20 cellular contexts compared by ENCODE assay signal in genomic region chr7:2929321-2930201, GRCh38.
DNase-seq lines count a peak whose midpoint lies in the region; ATAC-seq, FAIRE-seq and TF ChIP-seq lines count a peak whose summit lies in the region.
"Had no signal": no experiment of that assay in that cellular context is flagged by ENCODE, and none has a peak within 500 bp of the region (broad histone marks: within the 10 kb centered on the region; RNA-seq: fewer than 3 reads in every experiment).

No MANE protein-coding gene starts in this region.

- peaks cover 0 to 2% (median 0%) of the 10 kb centered on the region in 7 donors for H3K9me3 Mint-ChIP-seq in CD4-positive, CD25-positive, alpha-beta regulatory T cell
- H3K9me3 Mint-ChIP-seq in activated T-helper 17 cell treated with anti-CD3 and anti-CD28 coated beads, Interleukin-2, amount 50 U/mL, for 72 hours = no peaks in the 10 kb centered on the region
- H3K9me3 Mint-ChIP-seq: activated T-helper 2 cell treated with anti-CD3 and anti-CD28 coated beads, Interferon-gamma antibody, Interleukin-2, Interleukin-4, amounts not matched to agents 10 μg/mL and 5 μg/mL and 100 μg/mL, durations not matched to agents 14 hours and 24 hours and 36 hours; CD4-positive, alpha-beta T cell; immature natural killer cell; type B pancreatic cell had no signal

- no peaks in the 10 kb centered on the region for H3K9me3 ChIP-seq in CD4-positive, CD25-positive, alpha-beta regulatory T cell (ENCODE audit: control insufficient read depth in 2 of 2, low read length in 2 of 2)
- H3K9me3 ChIP-seq: neutrophil had no signal

- no peak overlapping the region for H3K4me3 ChIP-seq in CD4-positive, CD25-positive, alpha-beta regulatory T cell (ENCODE audit: low read depth, low read length)

- peaks cover 24% of the 10 kb centered on the region for H3K36me3 Mint-ChIP-seq in CD4-positive, CD25-positive, alpha-beta regulatory T cell
- peaks cover 95% of the 10 kb centered on the region for H3K36me3 Mint-ChIP-seq in activated T-helper 17 cell treated with anti-CD3 and anti-CD28 coated beads, Interleukin-2, amount 50 U/mL, for 72 hours (ENCODE audit: low read depth)
- H3K36me3 Mint-ChIP-seq: type B pancreatic cell had no signal

- no peak for TF ChIP-seq POLR2A in GM12892 (IDR thresholded peaks at IDR 0.05; ENCODE audit: low read depth, low read length)

- no peaks in the 10 kb centered on the region for H3K27me3 ChIP-seq in CD4-positive, CD25-positive, alpha-beta regulatory T cell (ENCODE audit: control insufficient read depth, insufficient read depth, low read length)
- H3K27me3 ChIP-seq: neutrophil had no signal

- no peak for ATAC-seq in CD4-positive, CD25-positive, alpha-beta regulatory T cell (ENCODE audit: low read depth in 2 of 2)
- no peak for ATAC-seq in activated T-helper 17 cell treated with anti-CD3 and anti-CD28 coated beads, Interleukin-2, amount 50 U/mL, for 72 hours (replicated peaks)

- DNase-seq in DMS79 treated with DMSO at 0.1 percent for 48 hours (lab: John Stamatoyannopoulos, UW) (peak; percentile 38), DMS79 (lab: John Stamatoyannopoulos, UW) (no peak), myocyte (ENCODE audit: low read depth) (peak; percentile 16), hepatic stellate cell (ENCODE audit: low spot score) (no peak), GM12892 (ENCODE audit: insufficient read length) (no peak)
- no peak for DNase-seq in CD4-positive, CD25-positive, alpha-beta regulatory T cell
- DNase-seq in stimulated activated CD4-positive, alpha-beta T cell treated with anti-CD3 and anti-CD28 coated beads, Interleukin-12 subunit alpha, Interleukin-12 subunit beta, amount 100 ng/mL, for 4 hours = no peak
- DNase-seq: 8988T; CD4-positive, alpha-beta T cell; EL; GOT3; immature natural killer cell; midbrain; NCI-H2081 treated with DMSO at 0.1 percent for 48 hours; stimulated activated CD4-positive, alpha-beta T cell treated with anti-CD3 and anti-CD28 coated beads, Interleukin-4, amount 100 ng/mL, for 4 hours; T1000 had no signal

- no peaks in the 10 kb centered on the region for H3K4me1 ChIP-seq in CD4-positive, CD25-positive, alpha-beta regulatory T cell (ENCODE audit: control insufficient read depth, insufficient read depth, low read length, poor library complexity, severe bottlenecking)

- H3K4me1 Mint-ChIP-seq in CD4-positive, CD25-positive, alpha-beta regulatory T cell = peaks cover 0 to 2% (median 0%) of the 10 kb centered on the region in 4 donors
- peaks cover 10% of the 10 kb centered on the region for H3K4me1 Mint-ChIP-seq in activated T-helper 17 cell treated with anti-CD3 and anti-CD28 coated beads, Interleukin-2, amount 50 U/mL, for 72 hours

- peaks cover 62% of the 10 kb centered on the region for H3K36me3 ChIP-seq in CD4-positive, CD25-positive, alpha-beta regulatory T cell (ENCODE audit: control insufficient read depth, insufficient read depth, low read length)
- H3K36me3 ChIP-seq: neutrophil had no signal

- H3K27me3 Mint-ChIP-seq in CD4-positive, CD25-positive, alpha-beta regulatory T cell = no peaks in the 10 kb centered on the region
- H3K27me3 Mint-ChIP-seq in activated T-helper 17 cell treated with anti-CD3 and anti-CD28 coated beads, Interleukin-2, amount 50 U/mL, for 72 hours = no peaks in the 10 kb centered on the region
- H3K27me3 Mint-ChIP-seq: CD4-positive, alpha-beta T cell had no signal

- FAIRE-seq in GM12892 (lab: Jason Lieb, UNC) = no peak

- H3K27ac Mint-ChIP-seq in CD4-positive, CD25-positive, alpha-beta regulatory T cell = peak overlapping the region in 2 of 3 donors; percentile 46 to 84
- H3K27ac Mint-ChIP-seq in activated T-helper 17 cell treated with anti-CD3 and anti-CD28 coated beads, Interleukin-2, amount 50 U/mL, for 72 hours = peak overlapping the region; percentile 63
- H3K27ac Mint-ChIP-seq: activated T-helper 2 cell treated with anti-CD3 and anti-CD28 coated beads, Interferon-gamma antibody, Interleukin-2, Interleukin-4, amounts not matched to agents 10 μg/mL and 5 μg/mL and 100 μg/mL, durations not matched to agents 14 hours and 24 hours and 36 hours; CD4-positive, alpha-beta T cell; type B pancreatic cell had no signal

- H3K27ac ChIP-seq in CD4-positive, CD25-positive, alpha-beta regulatory T cell (ENCODE audit: insufficient read depth, low read length, poor library complexity, severe bottlenecking) = no peak overlapping the region
- H3K27ac ChIP-seq: neutrophil had no signal

- no peak overlapping the region for H3K4me3 Mint-ChIP-seq in CD4-positive, CD25-positive, alpha-beta regulatory T cell
- no peak overlapping the region for H3K4me3 Mint-ChIP-seq in activated T-helper 17 cell treated with anti-CD3 and anti-CD28 coated beads, Interleukin-2, amount 50 U/mL, for 72 hours
- H3K4me3 Mint-ChIP-seq: CD4-positive, alpha-beta T cell; immature natural killer cell; type B pancreatic cell had no signal

Comparison
In these comparisons a context has a peak if more than half of its experiments do, and no peak if none do; other contexts are left out.
1. DNase-seq: peak in DMS79 treated with DMSO at 0.1 percent for 48 hours (single experiment) and myocyte (single experiment); none in DMS79 (single experiment), CD4-positive, CD25-positive, alpha-beta regulatory T cell (0 of 3), hepatic stellate cell (single experiment), GM12892 (single experiment) and stimulated activated CD4-positive, alpha-beta T cell treated with anti-CD3 and anti-CD28 coated beads, Interleukin-12 subunit alpha, Interleukin-12 subunit beta, amount 100 ng/mL, for 4 hours (single experiment).